In genomic region chr4:100049872-100050271, GRCh38 we compare ENCODE assay signal across 26 cellular contexts.
DNase-seq lines count a peak whose midpoint lies in the region; ATAC-seq and TF ChIP-seq lines count a peak whose summit lies in the region.
"Had no signal": no experiment of that assay in that cellular context is flagged by ENCODE, and none has a peak within 500 bp of the region (broad histone marks: within the 10 kb centered on the region; RNA-seq: fewer than 3 reads in every experiment).

No MANE protein-coding gene starts in this region.

- H4K20me1 ChIP-seq in SK-N-SH (ENCODE audit: insufficient read depth) = no peaks in the 10 kb centered on the region
- H4K20me1 ChIP-seq in hepatocyte (ENCODE audit: insufficient read depth, poor library complexity, severe bottlenecking) = no peaks in the 10 kb centered on the region
- H4K20me1 ChIP-seq: BLaER1 had no signal

- CTCF ChIA-PET in SK-N-SH (lab: Yijun Ruan, JAX) = interaction anchor here (1.0 kb wide), 1 partner anchor 26 kb away, joined by 3 read pairs; no protein-coding TSS in a partner anchor
- CTCF ChIA-PET in RWPE1 (lab: Yijun Ruan, JAX) = interaction anchor here (0.5 kb wide), 1 partner anchor 12 kb away, joined by 3 read pairs; no protein-coding TSS in a partner anchor

- H3K36me3 ChIP-seq in SK-N-SH (replicated peaks in 1 of 2; ENCODE audit: control insufficient read depth in 1 of 2, insufficient read depth in 2 of 2, low read length in 1 of 2) = no peaks in the 10 kb centered on the region
- no peaks in the 10 kb centered on the region for H3K36me3 ChIP-seq in mesendoderm (ENCODE audit: control insufficient read depth, insufficient read depth, low read length)
- H3K36me3 ChIP-seq in hepatocyte (replicated peaks; ENCODE audit: insufficient read depth, low read depth) = no peaks in the 10 kb centered on the region
- H3K36me3 ChIP-seq: BLaER1, HAP-1 had no signal

- no peak overlapping the region for H3K56ac ChIP-seq in mesendoderm (ENCODE audit: low read length)

- H3K9me3 ChIP-seq in SK-N-SH (no peaks in the 10 kb centered on the region), hepatocyte (ENCODE audit: low read depth) (no peaks in the 10 kb centered on the region)
- H3K9me3 ChIP-seq: BLaER1, HAP-1 had no signal

- H2BK120ac ChIP-seq in mesendoderm (ENCODE audit: low read depth, low read length) = no peak overlapping the region

- H3K4me2 ChIP-seq in SK-N-SH (no peak overlapping the region), mesendoderm (ENCODE audit: low read length) (no peak overlapping the region), hepatocyte (no peak overlapping the region)
- H3K4me2 ChIP-seq: BLaER1 had no signal

- POLR2A ChIA-PET in SK-N-SH (lab: Yijun Ruan, JAX) (no interaction called here), RWPE1 (lab: Yijun Ruan, JAX; ENCODE audit: low non-redundant PET) (no interaction called here)

- ATAC-seq in SK-N-SH treated with all-trans-retinoic acid at 6 μM for 48 hours = no peak
- ATAC-seq in foreskin keratinocyte = peak; percentile 70
- no peak for ATAC-seq in HG02759 (IDR thresholded peaks at IDR 0.05; ENCODE audit: unreplicated experiment)
- no peak for ATAC-seq in GM18517 (IDR thresholded peaks at IDR 0.05; ENCODE audit: unreplicated experiment)
- ATAC-seq: GM12878 had no signal

- no peak overlapping the region for H3K4me3 ChIP-seq in SK-N-SH (ENCODE audit: low read depth in 2 of 2, low read length in 1 of 2)
- no peak overlapping the region for H3K4me3 ChIP-seq in mesendoderm (ENCODE audit: low read length)
- no peak overlapping the region for H3K4me3 ChIP-seq in hepatocyte
- H3K4me3 ChIP-seq: BLaER1, GM12878, HAP-1 had no signal

- H3K4me1 ChIP-seq in SK-N-SH (ENCODE audit: control insufficient read depth in 1 of 2, insufficient read depth in 2 of 2, low read depth in 1 of 2, low read length in 1 of 2) (no peaks in the 10 kb centered on the region), foreskin keratinocyte (peaks cover 11% of the 10 kb centered on the region), mesendoderm (ENCODE audit: control insufficient read depth, low read depth, low read length) (no peaks in the 10 kb centered on the region), hepatocyte (ENCODE audit: insufficient read depth) (no peaks in the 10 kb centered on the region)
- H3K4me1 ChIP-seq: BLaER1 had no signal

- H3K27ac ChIP-seq in SK-N-SH (ENCODE audit: low read depth in 2 of 2, low read length in 1 of 2) (no peak overlapping the region), RWPE1 (no peak overlapping the region), foreskin keratinocyte (no peak overlapping the region), mesendoderm (ENCODE audit: low read depth, low read length) (no peak overlapping the region), hepatocyte (no peak overlapping the region)
- H3K27ac ChIP-seq: 22Rv1, BLaER1 had no signal

- H2AFZ ChIP-seq in SK-N-SH (ENCODE audit: low read depth) (no peak overlapping the region), hepatocyte (no peak overlapping the region)

- H3K9ac ChIP-seq in SK-N-SH (no peak overlapping the region), mesendoderm (ENCODE audit: low read length) (no peak overlapping the region)
- H3K9ac ChIP-seq: BLaER1 had no signal

- DNase-seq in SK-N-SH (no peak), RWPE1 (ENCODE audit: low spot score) (peak; percentile 36), foreskin keratinocyte (peak; percentile 29 to 72), mesendoderm (no peak), hepatocyte (ENCODE audit: low spot score) (no peak)
- DNase-seq: ACHN; CD4-positive, alpha-beta T cell; COR-L47; DMS 273 treated with DMSO at 0.1 percent for 48 hours; DMS79 treated with DMSO at 0.1 percent for 48 hours; KG1; NCI-H1105; NCI-H146; NCI-H2029; NCI-H226; NCI-H510A treated with DMSO at 0.1 percent for 48 hours; NCI-H82; Right ventricle myocardium superior; SW 1271 had no signal

- no peak overlapping the region for H3K23ac ChIP-seq in mesendoderm (ENCODE audit: low read length)

- no peak overlapping the region for H4K8ac ChIP-seq in mesendoderm (ENCODE audit: low read depth, low read length)

- H3K79me1 ChIP-seq in mesendoderm (ENCODE audit: low read length) = no peaks in the 10 kb centered on the region

- H3K79me2 ChIP-seq in SK-N-SH (ENCODE audit: insufficient read depth) (no peaks in the 10 kb centered on the region), mesendoderm (ENCODE audit: control insufficient read depth, insufficient read depth, low read length) (no peaks in the 10 kb centered on the region), hepatocyte (no peaks in the 10 kb centered on the region)

- TF ChIP-seq EP300 in SK-N-SH (IDR thresholded peaks at IDR 0.05; ENCODE audit: borderline replicate concordance in 1 of 2, low read depth in 1 of 2, low read length in 1 of 2) = no peak

- H3K27me3 ChIP-seq in SK-N-SH (ENCODE audit: insufficient read depth) = no peaks in the 10 kb centered on the region
- H3K27me3 ChIP-seq in foreskin keratinocyte = no peaks in the 10 kb centered on the region
- no peaks in the 10 kb centered on the region for H3K27me3 ChIP-seq in mesendoderm (ENCODE audit: insufficient read depth, low read length, poor library complexity)
- no peaks in the 10 kb centered on the region for H3K27me3 ChIP-seq in hepatocyte
- H3K27me3 ChIP-seq: BLaER1 had no signal

- H3K18ac ChIP-seq in mesendoderm (ENCODE audit: low read length) = no peak overlapping the region

- H3K9me2 ChIP-seq in SK-N-SH = no peaks in the 10 kb centered on the region
- H3K9me2 ChIP-seq in hepatocyte (replicated peaks; ENCODE audit: insufficient read depth) = no peaks in the 10 kb centered on the region

- TF ChIP-seq CTCF in SK-N-SH (IDR thresholded peaks at IDR 0.05) (no peak), RWPE1 (conservative IDR thresholded peaks at IDR 0.05; ENCODE audit: low read depth) (no peak), foreskin keratinocyte (conservative IDR thresholded peaks at IDR 0.05) (no peak), hepatocyte (IDR thresholded peaks at IDR 0.05; ENCODE audit: poor library complexity) (no peak)

- no peak overlapping the region for H4K5ac ChIP-seq in mesendoderm (ENCODE audit: low read length)

- H3F3A ChIP-seq in SK-N-SH (replicated peaks; ENCODE audit: insufficient read depth) = no peaks in the 10 kb centered on the region

- no peak overlapping the region for H2BK5ac ChIP-seq in mesendoderm (ENCODE audit: low read length)

- TF ChIP-seq RAD21 in SK-N-SH (IDR thresholded peaks at IDR 0.05; ENCODE audit: low read length) = no peak

- H3K4ac ChIP-seq in mesendoderm (ENCODE audit: low read depth, low read length) = no peak overlapping the region

- H2BK15ac ChIP-seq in mesendoderm (replicated peaks; ENCODE audit: low read depth) = no peak overlapping the region

- H2AK5ac ChIP-seq in mesendoderm (ENCODE audit: low read length) = no peak overlapping the region

TF ChIP-seq in SK-N-SH, 30 proteins besides CTCF, POLR2A, EP300 and RAD21:
- no peak for TF ChIP-seq USF1 (IDR thresholded peaks at IDR 0.05; ENCODE audit: borderline replicate concordance, low read depth)
- no peak for TF ChIP-seq MXI1 (IDR thresholded peaks at IDR 0.05; ENCODE audit: low read depth, low read length)
- no peak for TF ChIP-seq MAX (IDR thresholded peaks at IDR 0.05; ENCODE audit: low read depth)
- peak; percentile 22; the same call in 1 of the 2 replicates for TF ChIP-seq FOSL2 (IDR thresholded peaks at IDR 0.05; ENCODE audit: borderline replicate concordance, low read depth)

TF ChIP-seq in SK-N-SH treated with all-trans-retinoic acid at 6 μM for 48 hours, 23 proteins besides CTCF, POLR2A, EP300 and RAD21:
- no peak for TF ChIP-seq ARNTL (CRISPR knock-in tag; IDR thresholded peaks at IDR 0.05; ENCODE audit: borderline replicate concordance, low read depth)
- no peak for TF ChIP-seq ZNF565 (CRISPR knock-in tag; conservative IDR thresholded peaks at IDR 0.05; ENCODE audit: low read depth)
- TF ChIP-seq ZFP3 (CRISPR knock-in tag; IDR thresholded peaks at IDR 0.05) = no peak
TF ChIP-seq in SK-N-SH treated with all-trans-retinoic acid at 6 μM for 48 hours: peak in this region for 0.

Comparison
In these comparisons a context has a peak if more than half of its experiments do, and no peak if none do; other contexts are left out.
1. DNase-seq: peak in RWPE1 (single experiment) and foreskin keratinocyte (2 of 2); none in SK-N-SH (single experiment), mesendoderm (single experiment) and hepatocyte (single experiment).